In the genomic region with DNA sequence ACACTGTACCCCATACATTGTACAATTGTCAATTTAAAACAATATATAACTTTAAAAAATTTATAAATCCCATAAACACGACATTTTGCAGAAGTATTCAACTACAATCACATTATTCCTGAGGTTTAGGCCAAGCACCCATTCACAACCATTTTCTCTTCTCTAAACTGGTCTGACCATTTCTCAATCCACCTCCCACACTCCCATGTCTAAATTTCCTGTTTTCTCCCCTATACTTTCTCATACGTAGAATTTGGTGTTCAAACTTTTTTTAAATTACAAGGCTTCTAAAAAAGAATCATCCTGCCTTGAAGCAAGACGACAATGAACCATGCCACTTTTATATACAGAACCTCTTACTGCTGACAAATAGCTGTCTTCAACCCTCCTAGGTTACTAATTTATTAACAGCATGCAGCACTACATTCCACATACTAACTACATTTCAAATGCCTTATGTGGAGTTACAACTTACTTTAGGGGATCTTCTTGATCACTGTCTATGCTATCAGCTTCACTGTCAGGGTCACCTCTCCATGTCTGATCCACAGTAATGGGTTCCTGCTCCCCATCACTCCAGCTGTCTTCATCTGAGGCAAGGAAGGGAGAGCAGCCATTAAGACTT, we compare ENCODE assay signal across 2 cellular contexts.
TF ChIP-seq lines count a peak whose summit lies in the region.

No MANE protein-coding gene starts in this region.

TF ChIP-seq in K562, 482 proteins besides CTCF, POLR2A, EP300 and RAD21 (continues in another document):
- TF ChIP-seq JUND (IDR thresholded peaks at IDR 0.05; ENCODE audit: borderline replicate concordance, low read depth, low read length) (no peak), JUND (tag; IDR thresholded peaks at IDR 0.05; ENCODE audit: borderline replicate concordance, low read depth, low read length) (no peak), WHSC1 (IDR thresholded peaks at IDR 0.05; ENCODE audit: low read length) (no peak), MEF2D (tag; conservative IDR thresholded peaks at IDR 0.05; ENCODE audit: low read depth) (no peak), SREBF1 (IDR thresholded peaks at IDR 0.05; ENCODE audit: borderline replicate concordance, low read depth, low read length) (no peak), PURB (CRISPR knock-in tag; IDR thresholded peaks at IDR 0.05; ENCODE audit: low read depth) (no peak), CBX8 (IDR thresholded peaks at IDR 0.05; ENCODE audit: borderline replicate concordance, extremely low read depth, low read depth, low read length, poor library complexity, severe bottlenecking) (no peak), DIDO1 (tag; IDR thresholded peaks at IDR 0.05; ENCODE audit: low read depth) (no peak), NFE2 (IDR thresholded peaks at IDR 0.05; ENCODE audit: low read depth) (no peak), CHD4 (IDR thresholded peaks at IDR 0.05; ENCODE audit: insufficient read depth, insufficient replicate concordance, low read depth, low read length, poor library complexity, severe bottlenecking) (no peak), POLR2H (tag; IDR thresholded peaks at IDR 0.05; ENCODE audit: low read depth) (no peak), AFF1 (IDR thresholded peaks at IDR 0.05; ENCODE audit: low read depth in 1 of 2, partially characterized antibody in 2 of 2) (no peak)
- TF ChIP-seq, protein P1, sequence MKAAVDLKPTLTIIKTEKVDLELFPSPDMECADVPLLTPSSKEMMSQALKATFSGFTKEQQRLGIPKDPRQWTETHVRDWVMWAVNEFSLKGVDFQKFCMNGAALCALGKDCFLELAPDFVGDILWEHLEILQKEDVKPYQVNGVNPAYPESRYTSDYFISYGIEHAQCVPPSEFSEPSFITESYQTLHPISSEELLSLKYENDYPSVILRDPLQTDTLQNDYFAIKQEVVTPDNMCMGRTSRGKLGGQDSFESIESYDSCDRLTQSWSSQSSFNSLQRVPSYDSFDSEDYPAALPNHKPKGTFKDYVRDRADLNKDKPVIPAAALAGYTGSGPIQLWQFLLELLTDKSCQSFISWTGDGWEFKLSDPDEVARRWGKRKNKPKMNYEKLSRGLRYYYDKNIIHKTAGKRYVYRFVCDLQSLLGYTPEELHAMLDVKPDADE (conservative IDR thresholded peaks at IDR 0.05; ENCODE audit: control insufficient read depth, low read depth, low read length): no peak
- TF ChIP-seq, protein P2, sequence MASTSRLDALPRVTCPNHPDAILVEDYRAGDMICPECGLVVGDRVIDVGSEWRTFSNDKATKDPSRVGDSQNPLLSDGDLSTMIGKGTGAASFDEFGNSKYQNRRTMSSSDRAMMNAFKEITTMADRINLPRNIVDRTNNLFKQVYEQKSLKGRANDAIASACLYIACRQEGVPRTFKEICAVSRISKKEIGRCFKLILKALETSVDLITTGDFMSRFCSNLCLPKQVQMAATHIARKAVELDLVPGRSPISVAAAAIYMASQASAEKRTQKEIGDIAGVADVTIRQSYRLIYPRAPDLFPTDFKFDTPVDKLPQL (IDR thresholded peaks at IDR 0.05; ENCODE audit: extremely low read depth, insufficient read length): no peak
- TF ChIP-seq, protein P3, sequence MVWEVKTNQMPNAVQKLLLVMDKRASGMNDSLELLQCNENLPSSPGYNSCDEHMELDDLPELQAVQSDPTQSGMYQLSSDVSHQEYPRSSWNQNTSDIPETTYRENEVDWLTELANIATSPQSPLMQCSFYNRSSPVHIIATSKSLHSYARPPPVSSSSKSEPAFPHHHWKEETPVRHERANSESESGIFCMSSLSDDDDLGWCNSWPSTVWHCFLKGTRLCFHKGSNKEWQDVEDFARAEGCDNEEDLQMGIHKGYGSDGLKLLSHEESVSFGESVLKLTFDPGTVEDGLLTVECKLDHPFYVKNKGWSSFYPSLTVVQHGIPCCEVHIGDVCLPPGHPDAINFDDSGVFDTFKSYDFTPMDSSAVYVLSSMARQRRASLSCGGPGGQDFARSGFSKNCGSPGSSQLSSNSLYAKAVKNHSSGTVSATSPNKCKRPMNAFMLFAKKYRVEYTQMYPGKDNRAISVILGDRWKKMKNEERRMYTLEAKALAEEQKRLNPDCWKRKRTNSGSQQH (CRISPR knock-in tag; IDR thresholded peaks at IDR 0.05): no peak

TF ChIP-seq in neural cell, 6 proteins besides CTCF, POLR2A, EP300 and RAD21:
- TF ChIP-seq EZH2 (IDR thresholded peaks at IDR 0.05; ENCODE audit: borderline replicate concordance, insufficient read depth, low read length, poor library complexity, severe bottlenecking) (no peak), REST (IDR thresholded peaks at IDR 0.05; ENCODE audit: borderline replicate concordance) (no peak), POLR2AphosphoS5 (IDR thresholded peaks at IDR 0.05) (no peak), TAF1 (IDR thresholded peaks at IDR 0.05; ENCODE audit: low read depth) (no peak), SMC3 (conservative IDR thresholded peaks at IDR 0.05; ENCODE audit: poor library complexity) (no peak), MXI1 (conservative IDR thresholded peaks at IDR 0.05; ENCODE audit: poor library complexity, severe bottlenecking) (no peak)
